Comparison of ENCODE assay signal across 9 cellular contexts in genomic region chr19:1847348-1847683, GRCh38. TPM values are rescaled to one million over a fixed set of nuclear protein-coding genes. Genes with fewer than 3 reads are reported as not detected.
A peak's percentile ranks its signal among the peaks of the same experiment; 100 is the strongest.
DNase-seq lines count a peak whose midpoint lies in the region; ATAC-seq lines count a peak whose summit lies in the region.
"Had no signal": no experiment of that assay in that cellular context is flagged by ENCODE, and none has a peak within 500 bp of the region (broad histone marks: within the 10 kb centered on the region; RNA-seq: fewer than 3 reads in every experiment).

No MANE protein-coding gene starts in this region.

- peaks cover 55% of the 10 kb centered on the region for H3K4me1 ChIP-seq in stomach smooth muscle (ENCODE audit: control insufficient read depth, insufficient read depth, low read length)

- H3K9me3 Mint-ChIP-seq in activated naive CD4-positive, alpha-beta T cell treated with anti-CD3 and anti-CD28 coated beads, Interleukin-2, amount 50 U/mL, for 72 hours = no peaks in the 10 kb centered on the region
- H3K9me3 Mint-ChIP-seq in immature natural killer cell = no peaks in the 10 kb centered on the region

- H3K27me3 Mint-ChIP-seq in immature natural killer cell (ENCODE audit: low read depth in 3 of 3) = peaks cover 8 to 30% (median 20%) of the 10 kb centered on the region in 3 donors

- H3K27ac Mint-ChIP-seq in activated naive CD4-positive, alpha-beta T cell treated with anti-CD3 and anti-CD28 coated beads, Interleukin-2, amount 50 U/mL, for 72 hours = peak overlapping the region; percentile 92 to 98
- H3K27ac Mint-ChIP-seq in immature natural killer cell = peak overlapping the region; percentile 89 to 97 (median 93)

- peak overlapping the region; percentile 72 to 94 for H3K4me3 ChIP-seq in stomach smooth muscle (ENCODE audit: low read length in 2 of 2)

- no peak for ATAC-seq in activated naive CD4-positive, alpha-beta T cell treated with anti-CD3 and anti-CD28 coated beads, Interleukin-2, amount 50 U/mL, for 72 hours
- ATAC-seq in GM21619 (IDR thresholded peaks at IDR 0.05; ENCODE audit: unreplicated experiment) = no peak

- intact Hi-C loops in head of caudate nucleus (cut with DNase I) = no loop called here

- DNase-seq in DMS 273 (lab: John Stamatoyannopoulos, UW; ENCODE audit: unreplicated experiment) = peak; percentile 65
- DNase-seq in DMS 273 treated with DMSO at 0.1 percent for 48 hours (lab: John Stamatoyannopoulos, UW) = no peak
- no peak for DNase-seq in activated naive CD4-positive, alpha-beta T cell treated with anti-CD3 and anti-CD28 coated beads, Interleukin-2, amount 50 U/mL, for 72 hours (ENCODE audit: low spot score in 2 of 2)
- no peak for DNase-seq in immature natural killer cell
- no peak for DNase-seq in head of caudate nucleus
- DNase-seq in NCI-H2196 treated with DMSO at 0.1 percent for 48 hours (lab: John Stamatoyannopoulos, UW; ENCODE audit: unreplicated experiment) = no peak
- DNase-seq: 8988T had no signal

- H3K9ac ChIP-seq in stomach smooth muscle (ENCODE audit: low read length in 2 of 2) = peak overlapping the region; percentile 74 to 84

- H3K27me3 ChIP-seq in stomach smooth muscle (ENCODE audit: control insufficient read depth in 1 of 2, insufficient read depth in 2 of 2, low read length in 2 of 2) = peaks cover 5 to 6% of the 10 kb centered on the region in 2 donors

- H3K36me3 ChIP-seq in stomach smooth muscle (ENCODE audit: control insufficient read depth in 2 of 2, insufficient read depth in 2 of 2, low read length in 2 of 2) = no peaks in the 10 kb centered on the region

- H3K27ac ChIP-seq in stomach smooth muscle (ENCODE audit: low read length) = no peak overlapping the region

- H3K9me3 ChIP-seq in stomach smooth muscle (ENCODE audit: control insufficient read depth in 2 of 2, low read length in 2 of 2) = no peaks in the 10 kb centered on the region

- peaks cover 10 to 14% of the 10 kb centered on the region in 2 donors for H3K36me3 Mint-ChIP-seq in activated naive CD4-positive, alpha-beta T cell treated with anti-CD3 and anti-CD28 coated beads, Interleukin-2, amount 50 U/mL, for 72 hours
- no peaks in the 10 kb centered on the region for H3K36me3 Mint-ChIP-seq in immature natural killer cell

- H3K4me3 Mint-ChIP-seq in immature natural killer cell = peak overlapping the region; percentile 91 to 93 (median 92)

- peaks cover 49 to 63% of the 10 kb centered on the region in 2 donors for H3K4me1 Mint-ChIP-seq in immature natural killer cell

RNA-seq across cellular contexts. Expression of gene REXO1, which starts 1.0 kb away (rescaled TPM):
- 10 to 100 TPM; 35.5 to 44.5 TPM for total RNA-seq in activated naive CD4-positive, alpha-beta T cell treated with anti-CD3 and anti-CD28 coated beads, Interleukin-2, amount 50 U/mL, for 72 hours
- 10 to 100 TPM in 1 of 3 donors, 1 to 10 TPM in 1, under 1 TPM in 1; 0.63 to 13.0 (median 4.5) TPM for polyA plus RNA-seq in immature natural killer cell

RNA-seq across cellular contexts. Expression of gene KLF16, which starts 16.1 kb away (rescaled TPM):
- total RNA-seq in activated naive CD4-positive, alpha-beta T cell treated with anti-CD3 and anti-CD28 coated beads, Interleukin-2, amount 50 U/mL, for 72 hours = 10 to 100 TPM; 20.5 to 22.6 TPM
- under 1 TPM; 0.12 to 0.55 (median 0.49) TPM for polyA plus RNA-seq in immature natural killer cell

RNA-seq across cellular contexts. Expression of gene ATP8B3, which starts 35.2 kb away (rescaled TPM):
- 10 to 100 TPM; 11.7 to 28.7 TPM for total RNA-seq in activated naive CD4-positive, alpha-beta T cell treated with anti-CD3 and anti-CD28 coated beads, Interleukin-2, amount 50 U/mL, for 72 hours
- 1 to 10 TPM; 1.7 to 3.3 (median 3.1) TPM for polyA plus RNA-seq in immature natural killer cell

RNA-seq across cellular contexts. Expression of gene ABHD17A, which starts 38.0 kb away (rescaled TPM):
- total RNA-seq in activated naive CD4-positive, alpha-beta T cell treated with anti-CD3 and anti-CD28 coated beads, Interleukin-2, amount 50 U/mL, for 72 hours = 100 to 1,000 TPM; 109 to 110 TPM
- polyA plus RNA-seq in immature natural killer cell = 100 to 1,000 TPM; 652 to 783 (median 741) TPM

RNA-seq across cellular contexts. Expression of gene ADAT3, which starts 57.9 kb away (rescaled TPM):
- 1 to 10 TPM; 8.5 to 10.0 TPM for total RNA-seq in activated naive CD4-positive, alpha-beta T cell treated with anti-CD3 and anti-CD28 coated beads, Interleukin-2, amount 50 U/mL, for 72 hours
- polyA plus RNA-seq in immature natural killer cell = 10 to 100 TPM in 1 of 3 donors, 1 to 10 TPM in 2; 2.1 to 10.0 (median 4.3) TPM
